35 cellular contexts compared by ENCODE assay signal in genomic region chr2:174544802-174545201, GRCh38.
"Had no signal": no experiment of that assay in that cellular context is flagged by ENCODE, and none has a peak within 500 bp of the region (broad histone marks: within the 10 kb centered on the region; RNA-seq: fewer than 3 reads in every experiment).

No MANE protein-coding gene starts in this region.

- H3K4me3 Mint-ChIP-seq: activated B cell treated with CpG ODN at 0.5 μM for 24 hours; activated CD4-positive, alpha-beta memory T cell treated with anti-CD3 and anti-CD28 coated beads for 36 hours; activated T-helper 17 cell treated with anti-CD3 and anti-CD28 coated beads, Interleukin-2, amount 50 U/mL, for 72 hours; T-cell had no signal

- DNase-seq: activated B cell treated with CpG ODN at 0.5 μM for 24 hours; activated CD4-positive, alpha-beta T cell treated with anti-CD3 and anti-CD28 coated beads for 4 hours; activated CD4-positive, alpha-beta T cell treated with anti-CD3 and anti-CD28 coated beads, Interleukin-2, amount 50 U/mL, for 1 hour; activated CD4-positive, CD25-positive, alpha-beta regulatory T cell treated with anti-CD3 and anti-CD28 coated beads, Interleukin-2, amount 50 U/mL, for 72 hours; activated CD8-positive, alpha-beta memory T cell treated with anti-CD3 and anti-CD28 coated beads, Interleukin-2, amount 50 U/mL, for 4 hours; activated effector memory CD4-positive, alpha-beta T cell treated with anti-CD3 and anti-CD28 coated beads, Interleukin-2, amount 50 U/mL, for 16 hours; activated naive CD4-positive, alpha-beta T cell; activated T-cell treated with anti-CD3 and anti-CD28 coated beads for 4 hours; adrenal gland; body of pancreas; Karpas-422; NCI-H1105; NCI-H1417 treated with DMSO at 0.1 percent for 48 hours; NCI-H187 treated with DMSO at 0.1 percent for 48 hours; NCI-H2081; NCI-H2171 treated with DMSO at 0.1 percent for 48 hours; NCI-H2227 treated with DMSO at 0.1 percent for 48 hours; NCI-H446; NCI-H510A treated with DMSO at 0.1 percent for 48 hours; NCI-H526 treated with DMSO at 0.1 percent for 48 hours; NCI-H774; NK-92 treated with Interleukin-12 subunit alpha and Interleukin-12 subunit beta, amount 100 ng/mL, for 24 hours; PC-3; Peyer's patch; RPMI8226; SHP77 treated with DMSO at 0.1 percent for 48 hours; T-cell; T-helper 2 cell; T-helper 9 cell had no signal

- H3K9me3 Mint-ChIP-seq: activated B cell treated with CpG ODN at 0.5 μM for 24 hours; activated CD4-positive, alpha-beta memory T cell treated with anti-CD3 and anti-CD28 coated beads for 36 hours; activated naive CD4-positive, alpha-beta T cell treated with anti-CD3 and anti-CD28 coated beads, Interleukin-2, amount 50 U/mL, for 72 hours; activated T-helper 17 cell treated with anti-CD3 and anti-CD28 coated beads, Interleukin-2, amount 50 U/mL, for 72 hours; T-cell had no signal

- H3K27me3 ChIP-seq: adrenal gland, body of pancreas, breast epithelium, Peyer's patch had no signal

- ATAC-seq: body of pancreas, SK-N-SH treated with all-trans-retinoic acid at 6 μM for 48 hours, T-cell had no signal

- H3K27ac ChIP-seq: adrenal gland, body of pancreas, breast epithelium, Peyer's patch, VCaP had no signal

- H3K36me3 ChIP-seq: adrenal gland, breast epithelium, Peyer's patch had no signal

- H3K27ac Mint-ChIP-seq: activated B cell treated with CpG ODN at 0.5 μM for 24 hours; activated CD4-positive, alpha-beta memory T cell treated with anti-CD3 and anti-CD28 coated beads for 36 hours; activated naive CD4-positive, alpha-beta T cell treated with anti-CD3 and anti-CD28 coated beads, Interleukin-2, amount 50 U/mL, for 72 hours had no signal

- H3K9me3 ChIP-seq: adrenal gland, body of pancreas, breast epithelium, Peyer's patch had no signal

- H3K4me1 Mint-ChIP-seq: activated B cell treated with CpG ODN at 0.5 μM for 24 hours had no signal

- H3K4me1 ChIP-seq: adrenal gland, body of pancreas, breast epithelium, Peyer's patch had no signal

- H3K36me3 Mint-ChIP-seq: activated naive CD4-positive, alpha-beta T cell treated with anti-CD3 and anti-CD28 coated beads, Interleukin-2, amount 50 U/mL, for 72 hours had no signal

- H3K4me3 ChIP-seq: adrenal gland, body of pancreas, breast epithelium, Peyer's patch had no signal

- H3K27me3 Mint-ChIP-seq: activated B cell treated with CpG ODN at 0.5 μM for 24 hours; activated CD4-positive, alpha-beta memory T cell treated with anti-CD3 and anti-CD28 coated beads for 36 hours; activated T-helper 17 cell treated with anti-CD3 and anti-CD28 coated beads, Interleukin-2, amount 50 U/mL, for 72 hours; T-cell had no signal
